Comparison of ENCODE assay signal across 8 cellular contexts in genomic region chr4:115113382-115114106, GRCh38. TPM values are rescaled to one million over a fixed set of nuclear protein-coding genes. Genes with fewer than 3 reads are reported as not detected.
DNase-seq lines count a peak whose midpoint lies in the region; ATAC-seq, FAIRE-seq and TF ChIP-seq lines count a peak whose summit lies in the region.
"Had no signal": no experiment of that assay in that cellular context is flagged by ENCODE, and none has a peak within 500 bp of the region (broad histone marks: within the 10 kb centered on the region; RNA-seq: fewer than 3 reads in every experiment).

Gene NDST4 (minus strand): TSS chr4:115113620. CDS start chr4:115077036, 36,584 bp downstream.

- peak within 1 kb of the TSS; percentile 1 for H2AFZ ChIP-seq in hepatocyte

- H3K4me3 ChIP-seq in SJCRH30 (peak within 1 kb of the TSS; percentile 64), hepatocyte (no peak within 1 kb of the TSS), testis (no peak within 1 kb of the TSS)

- H3K36me3 ChIP-seq in SJCRH30 (no peaks in the 10 kb centered on the region), hepatocyte (replicated peaks; ENCODE audit: insufficient read depth, low read depth) (no peaks in the 10 kb centered on the region), testis (ENCODE audit: low read depth, missing control alignments) (no peaks in the 10 kb centered on the region)

- H3K9me3 ChIP-seq in SJCRH30 (replicated peaks) (no peaks in the 10 kb centered on the region), hepatocyte (ENCODE audit: low read depth) (no peaks in the 10 kb centered on the region), testis (no peaks in the 10 kb centered on the region)

- peak within 1 kb of the TSS; percentile 68 for H3K27ac ChIP-seq in SJCRH30
- no peak within 1 kb of the TSS for H3K27ac ChIP-seq in hepatocyte
- no peak within 1 kb of the TSS for H3K27ac ChIP-seq in testis

- FAIRE-seq in frontal cortex (lab: Jason Lieb, UNC), result no peak

- TF ChIP-seq CTCF in hepatocyte (IDR thresholded peaks at IDR 0.05; ENCODE audit: poor library complexity), result peak; percentile 9
- no peak for TF ChIP-seq CTCF in testis (IDR thresholded peaks at IDR 0.05)

- no peak for TF ChIP-seq POLR2A in testis (IDR thresholded peaks at IDR 0.05)

- no peaks in the 10 kb centered on the region for H3K79me2 ChIP-seq in hepatocyte

- H4K20me1 ChIP-seq in hepatocyte (ENCODE audit: insufficient read depth, poor library complexity, severe bottlenecking), result no peaks in the 10 kb centered on the region

- peak within 1 kb of the TSS; percentile 62 for H3K4me2 ChIP-seq in hepatocyte

- 62% methylated on average over 13 of the region's 13 CpGs for WGBS in hepatocyte (ENCODE audit: low lambda C conversion rate, missing lambda C conversion rate)
- WGBS in testis, 2 donors, result 11 to 14% methylated on average over 13 of the region's 13 CpGs

- H3K4me1 ChIP-seq in SJCRH30 (peaks cover 13% of the 10 kb centered on the region), hepatocyte (ENCODE audit: insufficient read depth) (no peaks in the 10 kb centered on the region), testis (no peaks in the 10 kb centered on the region)

- H3K27me3 ChIP-seq in SJCRH30, result no peaks in the 10 kb centered on the region
- peaks cover 4% of the 10 kb centered on the region for H3K27me3 ChIP-seq in hepatocyte
- no peaks in the 10 kb centered on the region for H3K27me3 ChIP-seq in testis

- intact Hi-C loops in testis (cut with DNase I; ENCODE audit: low total_unique reads), result no loop called here

- no peaks in the 10 kb centered on the region for H3K9me2 ChIP-seq in hepatocyte (replicated peaks; ENCODE audit: insufficient read depth)

- DNase-seq in M059J (ENCODE audit: low read depth) (peak; percentile 13), SJCRH30 (peak; percentile 80 to 93), hepatocyte (ENCODE audit: low spot score) (peak; percentile 25), testis (peak; percentile 19), frontal cortex (ENCODE audit: low spot score in 2 of 2) (no peak)

- ATAC-seq in HG03521 (IDR thresholded peaks at IDR 0.05; ENCODE audit: unreplicated experiment) (no peak), GM19035 (IDR thresholded peaks at IDR 0.05; ENCODE audit: unreplicated experiment) (no peak)

RNA-seq across cellular contexts. Expression of gene NDST4, which starts in this region (rescaled TPM):
- total RNA-seq in M059J (2014; rRNA removed; shearing (Covaris generic)), result 0.12 TPM in 1 of 2 replicates, not detected in the other
- total RNA-seq in SJCRH30 (2014; rRNA removed; shearing (Covaris generic)), result 15.8 and 19.1 TPM in 2 replicates
- total RNA-seq in hepatocyte (0.12 and 0.37 TPM in 2 replicates), testis (under 1 TPM; 0.55 to 0.99 TPM), frontal cortex (6.1 TPM)
- polyA plus RNA-seq in hepatocyte (0.29 TPM in 1 of 2 replicates, not detected in the other), testis (ENCODE audit: insufficient read depth, low read depth, low replicate concordance) (0.41 TPM)
- total RNA-seq: dermis microvascular lymphatic vessel endothelial cell had no signal

Comparison
In these comparisons a context has a peak if more than half of its experiments do, and no peak if none do; other contexts are left out.
1. Peak in DNase-seq in M059J; RNA of the gene not detected or under 1 TPM.
2. Peak in DNase-seq and H3K4me2 ChIP-seq in hepatocyte; RNA of the gene not detected or under 1 TPM.
3. Peak in DNase-seq in testis; RNA of the gene not detected or under 1 TPM.
4. DNase-seq: peak in SJCRH30 (2 of 2); none in frontal cortex (0 of 2).